9 cellular contexts compared by ENCODE assay signal in the genomic region with DNA sequence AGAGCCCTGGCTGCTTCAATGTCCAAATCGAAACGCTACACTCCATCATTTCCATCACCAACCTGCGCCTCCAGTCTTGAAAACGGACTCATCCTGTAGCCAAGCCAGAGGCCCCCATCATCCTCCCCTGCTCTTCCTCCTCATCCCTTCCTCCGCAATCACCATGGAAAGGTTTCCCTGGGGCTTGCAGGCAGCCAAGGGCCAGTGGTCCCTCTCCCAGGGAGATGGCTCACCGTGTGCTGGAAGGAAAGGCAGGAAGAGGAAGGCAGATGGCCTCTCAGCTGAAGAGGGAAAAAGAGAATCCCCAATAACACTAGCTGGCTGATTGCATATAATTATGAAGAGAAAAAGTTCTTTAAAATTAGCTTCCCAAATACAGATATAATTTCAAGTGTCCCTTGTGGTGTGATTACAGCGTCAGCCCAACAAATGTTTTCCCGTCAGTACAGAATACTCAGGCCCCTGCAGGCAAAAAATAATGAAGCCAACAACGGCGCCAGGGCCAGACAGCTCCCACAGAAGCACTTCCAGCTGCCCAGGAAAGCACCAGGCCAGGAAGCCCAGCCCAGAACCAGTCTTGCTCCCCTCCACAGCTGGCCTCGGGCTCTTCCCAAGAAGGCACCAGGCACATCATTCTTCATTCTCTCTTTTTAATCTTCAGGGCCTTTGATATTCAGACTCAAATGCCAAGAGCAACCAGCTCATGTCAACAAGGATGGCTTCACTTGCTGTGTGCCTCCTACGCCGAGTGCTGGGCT. TPM values are rescaled to one million over a fixed set of nuclear protein-coding genes. Genes with fewer than 3 reads are reported as not detected.
DNase-seq lines count a peak whose midpoint lies in the region; ATAC-seq and TF ChIP-seq lines count a peak whose summit lies in the region.
"Had no signal": no experiment of that assay in that cellular context is flagged by ENCODE, and none has a peak within 500 bp of the region (broad histone marks: within the 10 kb centered on the region; RNA-seq: fewer than 3 reads in every experiment).

No MANE protein-coding gene starts in this region.

- no peaks in the 10 kb centered on the region for H3K9me3 Mint-ChIP-seq in stimulated activated effector memory CD8-positive, alpha-beta T cell treated with anti-CD3 and anti-CD28 coated beads, Interleukin-12 subunit alpha, Interleukin-12 subunit beta, amount 100 ng/mL, for 72 hours

- no peak for ATAC-seq in T-helper 17 cell
- no peak for ATAC-seq in stimulated activated effector memory CD8-positive, alpha-beta T cell treated with anti-CD3 and anti-CD28 coated beads, Interleukin-12 subunit alpha, Interleukin-12 subunit beta, amount 100 ng/mL, for 72 hours
- no peak for ATAC-seq in GM21529 (IDR thresholded peaks at IDR 0.05; ENCODE audit: unreplicated experiment)
- no peak for ATAC-seq in mucosa of descending colon

- intact Hi-C loops in mucosa of descending colon (cut with DNase I, micrococcal nuclease): no loop called here

- TF ChIP-seq CTCF in cardiac muscle cell (IDR thresholded peaks at IDR 0.05; ENCODE audit: low read depth, low read length) (no peak), mucosa of descending colon (IDR thresholded peaks at IDR 0.05) (no peak)

- no peaks in the 10 kb centered on the region for H3K27me3 Mint-ChIP-seq in T-helper 17 cell

- DNase-seq in MG63 (peak; percentile 55), T-helper 17 cell (no peak), cardiac muscle cell (ENCODE audit: low read depth in 1 of 2, low spot score in 1 of 2) (peak in 1 of 2 donors; percentile 31), mucosa of gallbladder (ENCODE audit: low spot score) (no peak), mucosa of descending colon (no peak)
- no peak for DNase-seq in stimulated activated effector memory CD8-positive, alpha-beta T cell treated with anti-CD3 and anti-CD28 coated beads, Interleukin-12 subunit alpha, Interleukin-12 subunit beta, amount 100 ng/mL, for 72 hours (ENCODE audit: low spot score in 2 of 2)
- DNase-seq: colonic mucosa had no signal

- no peaks in the 10 kb centered on the region for H3K36me3 ChIP-seq in MG63
- H3K36me3 ChIP-seq in cardiac muscle cell: no peaks in the 10 kb centered on the region
- no peaks in the 10 kb centered on the region for H3K36me3 ChIP-seq in mucosa of descending colon (ENCODE audit: low read depth)
- H3K36me3 ChIP-seq: colonic mucosa, SJCRH30 had no signal

- H3K4me3 Mint-ChIP-seq in T-helper 17 cell: peak overlapping the region; percentile 31
- H3K4me3 Mint-ChIP-seq in stimulated activated effector memory CD8-positive, alpha-beta T cell treated with anti-CD3 and anti-CD28 coated beads, Interleukin-12 subunit alpha, Interleukin-12 subunit beta, amount 100 ng/mL, for 72 hours: no peak overlapping the region

- peaks cover 33% of the 10 kb centered on the region for H3K4me1 Mint-ChIP-seq in T-helper 17 cell
- H3K4me1 Mint-ChIP-seq in stimulated activated effector memory CD8-positive, alpha-beta T cell treated with anti-CD3 and anti-CD28 coated beads, Interleukin-12 subunit alpha, Interleukin-12 subunit beta, amount 100 ng/mL, for 72 hours: peaks cover 83% of the 10 kb centered on the region

- no peaks in the 10 kb centered on the region for H3K9me3 ChIP-seq in MG63
- H3K9me3 ChIP-seq in T-helper 17 cell (ENCODE audit: control insufficient read depth, low read length, poor library complexity, severe bottlenecking): no peaks in the 10 kb centered on the region
- no peaks in the 10 kb centered on the region for H3K9me3 ChIP-seq in cardiac muscle cell (ENCODE audit: low read depth)
- H3K9me3 ChIP-seq in mucosa of descending colon: no peaks in the 10 kb centered on the region
- H3K9me3 ChIP-seq: colonic mucosa, SJCRH30 had no signal

- peaks cover 18% of the 10 kb centered on the region for H3K4me1 ChIP-seq in cardiac muscle cell (ENCODE audit: low read depth)
- H3K4me1 ChIP-seq in mucosa of descending colon (ENCODE audit: low read depth): no peaks in the 10 kb centered on the region
- H3K4me1 ChIP-seq: colonic mucosa had no signal

- H3K4me3 ChIP-seq in MG63 (no peak overlapping the region), cardiac muscle cell (no peak overlapping the region), mucosa of descending colon (no peak overlapping the region)
- H3K4me3 ChIP-seq: colonic mucosa, SJCRH30 had no signal

- peaks cover 2% of the 10 kb centered on the region for H3K36me3 Mint-ChIP-seq in T-helper 17 cell (ENCODE audit: low read depth)
- H3K36me3 Mint-ChIP-seq in stimulated activated effector memory CD8-positive, alpha-beta T cell treated with anti-CD3 and anti-CD28 coated beads, Interleukin-12 subunit alpha, Interleukin-12 subunit beta, amount 100 ng/mL, for 72 hours: peaks cover 12% of the 10 kb centered on the region

- H3K27ac ChIP-seq in cardiac muscle cell: peak overlapping the region; percentile 25
- H3K27ac ChIP-seq: colonic mucosa, SJCRH30 had no signal

- H3K27me3 ChIP-seq in MG63: no peaks in the 10 kb centered on the region
- H3K27me3 ChIP-seq in cardiac muscle cell: no peaks in the 10 kb centered on the region
- H3K27me3 ChIP-seq: colonic mucosa, SJCRH30 had no signal

- peak overlapping the region; percentile 51 for H3K27ac Mint-ChIP-seq in T-helper 17 cell
- H3K27ac Mint-ChIP-seq in stimulated activated effector memory CD8-positive, alpha-beta T cell treated with anti-CD3 and anti-CD28 coated beads, Interleukin-12 subunit alpha, Interleukin-12 subunit beta, amount 100 ng/mL, for 72 hours: peak overlapping the region; percentile 80

RNA-seq across cellular contexts. Expression of a gene that starts 24.7 kb away (rescaled TPM):
- 37.7 and 39.9 TPM in 2 replicates for total RNA-seq in MG63 (2014; rRNA removed; shearing (Covaris generic); ENCODE audit: low replicate concordance)
- 10 to 100 TPM; 29.4 to 36.1 TPM for total RNA-seq in T-helper 17 cell
- total RNA-seq in cardiac muscle cell: 38.7 and 42.9 TPM in 2 replicates
- 33.0 and 39.4 TPM in 2 replicates for polyA plus RNA-seq in cardiac muscle cell
- 187 TPM for total RNA-seq in mucosa of gallbladder
- 100 to 1,000 TPM; 134 to 165 (median 152) TPM for total RNA-seq in mucosa of descending colon
